In genomic region chr10:71812016-71812912, GRCh38 we compare ENCODE assay signal across 8 cellular contexts. TPM values are rescaled to one million over a fixed set of nuclear protein-coding genes. Genes with fewer than 3 reads are reported as not detected.
A peak's percentile ranks its signal among the peaks of the same experiment; 100 is the strongest.
DNase-seq lines count a peak whose midpoint lies in the region; ATAC-seq and TF ChIP-seq lines count a peak whose summit lies in the region.

No MANE protein-coding gene starts in this region.

- H2AFZ ChIP-seq in OCI-LY3 (ENCODE audit: low read depth, low read length) = no peak overlapping the region
- H2AFZ ChIP-seq in neuronal stem cell (ENCODE audit: low read length) = no peak overlapping the region

- DNase-seq in EH (ENCODE audit: low read depth) (peak; percentile 61), activated T-cell treated with anti-CD3 and anti-CD28 coated beads for 48 hours (ENCODE audit: low read depth) (peak; percentile 77), fibroblast of mammary gland (ENCODE audit: low read depth) (peak; percentile 33), neuronal stem cell (ENCODE audit: low spot score) (peak; percentile 17), suprapubic skin (ENCODE audit: low spot score in 2 of 2) (no peak)

- H3K79me1 ChIP-seq in neuronal stem cell (ENCODE audit: low read depth, low read length) = no peaks in the 10 kb centered on the region

- H4K20me1 ChIP-seq in OCI-LY3 (ENCODE audit: insufficient read depth, low read length) = no peaks in the 10 kb centered on the region

- H3K4me1 ChIP-seq in OCI-LY3 (ENCODE audit: low read length) (no peaks in the 10 kb centered on the region; the same call in 1 of the 2 replicates), neuronal stem cell (ENCODE audit: control insufficient read depth in 2 of 2, insufficient read depth in 1 of 2, low read depth in 1 of 2, low read length in 2 of 2) (peaks cover 0 to 5% of the 10 kb centered on the region in 2 donors), suprapubic skin (no peaks in the 10 kb centered on the region)

- H2BK15ac ChIP-seq in neuronal stem cell (ENCODE audit: low read length) = no peak overlapping the region

- no peaks in the 10 kb centered on the region for H3K9me3 ChIP-seq in OCI-LY3 (ENCODE audit: insufficient read depth, low read length)
- no peaks in the 10 kb centered on the region for H3K9me3 ChIP-seq in neuronal stem cell (replicated peaks in 1 of 2; ENCODE audit: control insufficient read depth in 2 of 2, insufficient read depth in 1 of 2, low read depth in 1 of 2, low read length in 2 of 2)
- no peaks in the 10 kb centered on the region for H3K9me3 ChIP-seq in suprapubic skin

- H3K4me2 ChIP-seq in OCI-LY3 (ENCODE audit: low read length) = no peak overlapping the region
- H3K4me2 ChIP-seq in neuronal stem cell (ENCODE audit: insufficient read depth, low read length, poor library complexity, severe bottlenecking) = no peak overlapping the region

- ATAC-seq in HG02759 (IDR thresholded peaks at IDR 0.05; ENCODE audit: unreplicated experiment) = peak; percentile 77
- ATAC-seq in GM21526 (IDR thresholded peaks at IDR 0.05; ENCODE audit: low FRiP score, unreplicated experiment) = no peak

- peak overlapping the region; percentile 56 for H2BK5ac ChIP-seq in neuronal stem cell (ENCODE audit: low read length)

- peak overlapping the region; percentile 83 for H3K23ac ChIP-seq in neuronal stem cell (ENCODE audit: low read depth, low read length, poor library complexity)

- TF ChIP-seq CTCF in OCI-LY3 (IDR thresholded peaks at IDR 0.05; ENCODE audit: low read depth, low read length) (peak; percentile 79), fibroblast of mammary gland (conservative IDR thresholded peaks at IDR 0.05; ENCODE audit: control insufficient read depth, insufficient read depth, low read depth, low read length) (peak; percentile 77), suprapubic skin (IDR thresholded peaks at IDR 0.05) (peak; percentile 57 to 81)

- no peak overlapping the region for H2BK12ac ChIP-seq in neuronal stem cell (ENCODE audit: low read length)

- no peaks in the 10 kb centered on the region for H3K79me2 ChIP-seq in OCI-LY3 (ENCODE audit: low read length)

- no peak overlapping the region for H3K9ac ChIP-seq in OCI-LY3 (ENCODE audit: low read length)
- H3K9ac ChIP-seq in neuronal stem cell (ENCODE audit: low read depth, low read length, poor library complexity) = peak overlapping the region; percentile 67

- H3K27ac ChIP-seq in OCI-LY3 (ENCODE audit: low read length) (no peak overlapping the region), neuronal stem cell (replicated peaks; ENCODE audit: low read length) (no peak overlapping the region), suprapubic skin (no peak overlapping the region)

- no peak overlapping the region for H2BK120ac ChIP-seq in neuronal stem cell (ENCODE audit: low read depth, low read length)

- H3K4ac ChIP-seq in neuronal stem cell (ENCODE audit: low read length) = no peak overlapping the region

- H2AK5ac ChIP-seq in neuronal stem cell (ENCODE audit: low read depth, low read length) = peak overlapping the region; percentile 51

- H3K18ac ChIP-seq in neuronal stem cell (ENCODE audit: low read length) = peak overlapping the region; percentile 51

- TF ChIP-seq POLR2A in suprapubic skin (IDR thresholded peaks at IDR 0.05) = no peak

- no peak overlapping the region for H4K8ac ChIP-seq in neuronal stem cell (ENCODE audit: low read depth, low read length)

- H4K91ac ChIP-seq in neuronal stem cell (ENCODE audit: low read depth, low read length, poor library complexity) = no peak overlapping the region

- peaks cover 2% of the 10 kb centered on the region for H3K36me3 ChIP-seq in OCI-LY3 (replicated peaks; ENCODE audit: low read depth, low read length)
- H3K36me3 ChIP-seq in neuronal stem cell (replicated peaks in 1 of 2; ENCODE audit: control insufficient read depth in 2 of 2, insufficient read depth in 2 of 2, low read length in 2 of 2) = peaks cover 21 to 32% of the 10 kb centered on the region in 2 donors
- H3K36me3 ChIP-seq in suprapubic skin = peaks cover 26% of the 10 kb centered on the region

- no peak for TF ChIP-seq EP300 in suprapubic skin (IDR thresholded peaks at IDR 0.05)

- H3K27me3 ChIP-seq in OCI-LY3 (ENCODE audit: low read depth, low read length) (no peaks in the 10 kb centered on the region), neuronal stem cell (ENCODE audit: control insufficient read depth in 3 of 3, insufficient read depth in 3 of 3, low read depth in 1 of 3, low read length in 3 of 3) (no peaks in the 10 kb centered on the region), suprapubic skin (no peaks in the 10 kb centered on the region)

- H3K14ac ChIP-seq in neuronal stem cell (ENCODE audit: low read length) = peak overlapping the region; percentile 14

- WGBS in neuronal stem cell (ENCODE audit: extremely low coverage in 2 of 2, insufficient read length in 2 of 2, insufficient replicate concordance in 1 of 2), 2 donors = no CpG with 5 or more reads among the region's 22 CpGs
- no CpG with 5 or more reads among the region's 22 CpGs for WGBS in suprapubic skin

- H3K4me3 ChIP-seq in OCI-LY3 (ENCODE audit: low read length) = no peak overlapping the region
- no peak overlapping the region for H3K4me3 ChIP-seq in fibroblast of mammary gland (ENCODE audit: control insufficient read depth, low read depth, low read length)
- no peak overlapping the region for H3K4me3 ChIP-seq in neuronal stem cell (ENCODE audit: low read length in 2 of 2)
- no peak overlapping the region for H3K4me3 ChIP-seq in suprapubic skin

RNA-seq across cellular contexts. Expression of gene PSAP, which starts 38.8 kb away (rescaled TPM):
- polyA plus RNA-seq in neuronal stem cell (2013, experiment 1 of 2) = 264 TPM
- polyA plus RNA-seq in neuronal stem cell (2013, experiment 2 of 2) = 263 TPM
- total RNA-seq in suprapubic skin = 100 to 1,000 TPM; 391 to 548 (median 468) TPM

RNA-seq across cellular contexts. Expression of gene VSIR, which starts 38.9 kb away (rescaled TPM):
- polyA plus RNA-seq in neuronal stem cell (2013, experiment 1 of 2) = 0.29 TPM
- 0.48 TPM for polyA plus RNA-seq in neuronal stem cell (2013, experiment 2 of 2)
- total RNA-seq in suprapubic skin = 10 to 100 TPM; 16.3 to 50.7 (median 33.6) TPM

Comparison
In these comparisons a context has a peak if more than half of its experiments do, and no peak if none do; other contexts are left out.
1. DNase-seq: peak in EH (single experiment), activated T-cell treated with anti-CD3 and anti-CD28 coated beads for 48 hours (single experiment), fibroblast of mammary gland (single experiment) and neuronal stem cell (single experiment); none in suprapubic skin (0 of 2).
2. Peak in every context shown above with its lines, with median percentiles within 50 percentile points of each other: CTCF ChIP-seq.